8 cellular contexts compared by ENCODE assay signal in genomic region chr16:81443688-81444447, GRCh38. TPM values are rescaled to one million over a fixed set of nuclear protein-coding genes. Genes with fewer than 3 reads are reported as not detected.
DNase-seq lines count a peak whose midpoint lies in the region; ATAC-seq and TF ChIP-seq lines count a peak whose summit lies in the region.

No MANE protein-coding gene starts in this region.

- H3K9ac ChIP-seq in OCI-LY3 (ENCODE audit: low read length) (peak overlapping the region; percentile 82), endodermal cell (ENCODE audit: extremely low read depth, low read length, poor library complexity, severe bottlenecking) (peak overlapping the region; percentile 59)

- H3K4me3 Mint-ChIP-seq in CD4-positive, CD25-positive, alpha-beta regulatory T cell = peak overlapping the region; percentile 87 to 96 (median 92)
- peak overlapping the region; percentile 66 for H3K4me3 Mint-ChIP-seq in endodermal cell
- peak overlapping the region; percentile 90 to 92 (median 92) for H3K4me3 Mint-ChIP-seq in nephron

- no peak for ATAC-seq in CD4-positive, CD25-positive, alpha-beta regulatory T cell (ENCODE audit: low read depth in 2 of 2)
- ATAC-seq in HG03521 (IDR thresholded peaks at IDR 0.05; ENCODE audit: unreplicated experiment) = no peak

- WGBS in endodermal cell (ENCODE audit: insufficient coverage in 1 of 2, insufficient read length in 1 of 2), 2 experiments = 26 to 35% methylated on average over 13 to 36 of the region's 36 CpGs

- peaks cover 28% of the 10 kb centered on the region for H4K20me1 ChIP-seq in OCI-LY3 (ENCODE audit: insufficient read depth, low read length)

- peaks cover 45% of the 10 kb centered on the region for H3K4me1 ChIP-seq in CD4-positive, CD25-positive, alpha-beta regulatory T cell (ENCODE audit: control insufficient read depth, insufficient read depth, low read length, poor library complexity, severe bottlenecking)
- H3K4me1 ChIP-seq in OCI-LY3 (ENCODE audit: low read length) (peaks cover 15% of the 10 kb centered on the region), endodermal cell (ENCODE audit: control insufficient read depth, insufficient read depth, low read length) (peaks cover 18% of the 10 kb centered on the region)

- H3K79me2 ChIP-seq in OCI-LY3 (ENCODE audit: low read length) = peaks cover 38% of the 10 kb centered on the region

- DNase-seq in CD4-positive, CD25-positive, alpha-beta regulatory T cell = peak in 1 of 3 donors; percentile 10
- DNase-seq in endodermal cell (peak; percentile 71), 8988T (no peak), globus pallidus (ENCODE audit: low spot score) (no peak), AML-193 (lab: John Stamatoyannopoulos, UW) (no peak)

- H3K4me3 ChIP-seq in CD4-positive, CD25-positive, alpha-beta regulatory T cell (ENCODE audit: low read depth, low read length) = no peak overlapping the region
- peak overlapping the region; percentile 85 for H3K4me3 ChIP-seq in OCI-LY3 (ENCODE audit: low read length)
- peak overlapping the region; percentile 70 for H3K4me3 ChIP-seq in endodermal cell (ENCODE audit: low read length)

- no peaks in the 10 kb centered on the region for H3K9me3 ChIP-seq in CD4-positive, CD25-positive, alpha-beta regulatory T cell (ENCODE audit: control insufficient read depth in 2 of 2, low read length in 2 of 2)
- H3K9me3 ChIP-seq in OCI-LY3 (ENCODE audit: insufficient read depth, low read length) = no peaks in the 10 kb centered on the region
- H3K9me3 ChIP-seq in endodermal cell (ENCODE audit: control insufficient read depth, low read length) = no peaks in the 10 kb centered on the region

- peaks cover 3% of the 10 kb centered on the region for H3K27me3 ChIP-seq in CD4-positive, CD25-positive, alpha-beta regulatory T cell (ENCODE audit: control insufficient read depth, insufficient read depth, low read length)
- H3K27me3 ChIP-seq in OCI-LY3 (ENCODE audit: low read depth, low read length) (peaks cover 50% of the 10 kb centered on the region), endodermal cell (ENCODE audit: control insufficient read depth, insufficient read depth, low read length, poor library complexity, severe bottlenecking) (peaks cover 19% of the 10 kb centered on the region)

- no peak overlapping the region for H3K27ac ChIP-seq in CD4-positive, CD25-positive, alpha-beta regulatory T cell (ENCODE audit: insufficient read depth, low read length, poor library complexity, severe bottlenecking)
- H3K27ac ChIP-seq in OCI-LY3 (ENCODE audit: low read length) (no peak overlapping the region), endodermal cell (ENCODE audit: low read depth, low read length) (no peak overlapping the region)

- TF ChIP-seq CTCF in OCI-LY3 (IDR thresholded peaks at IDR 0.05; ENCODE audit: low read depth, low read length) (no peak), endodermal cell (conservative IDR thresholded peaks at IDR 0.05) (no peak), nephron (IDR thresholded peaks at IDR 0.05; ENCODE audit: unreplicated experiment in 3 of 3) (no peak)

- peaks cover 0 to 6% (median 0%) of the 10 kb centered on the region in 7 donors for H3K9me3 Mint-ChIP-seq in CD4-positive, CD25-positive, alpha-beta regulatory T cell
- no peaks in the 10 kb centered on the region for H3K9me3 Mint-ChIP-seq in endodermal cell
- H3K9me3 Mint-ChIP-seq in nephron = no peaks in the 10 kb centered on the region

- H3K4me2 ChIP-seq in OCI-LY3 (ENCODE audit: low read length) = peak overlapping the region; percentile 93

- H2AFZ ChIP-seq in OCI-LY3 (ENCODE audit: low read depth, low read length) = no peak overlapping the region

- H3K27me3 Mint-ChIP-seq in CD4-positive, CD25-positive, alpha-beta regulatory T cell = peaks cover 15% of the 10 kb centered on the region
- H3K27me3 Mint-ChIP-seq in endodermal cell (ENCODE audit: insufficient read depth) (peaks cover 32% of the 10 kb centered on the region), nephron (ENCODE audit: low read depth) (peaks cover 26% of the 10 kb centered on the region)

- H3K4me1 Mint-ChIP-seq in CD4-positive, CD25-positive, alpha-beta regulatory T cell = peaks cover 0 to 42% (median 30%) of the 10 kb centered on the region in 4 donors
- peaks cover 34% of the 10 kb centered on the region for H3K4me1 Mint-ChIP-seq in endodermal cell
- H3K4me1 Mint-ChIP-seq in nephron = peaks cover 46% of the 10 kb centered on the region

- H3K36me3 Mint-ChIP-seq in CD4-positive, CD25-positive, alpha-beta regulatory T cell = no peaks in the 10 kb centered on the region
- H3K36me3 Mint-ChIP-seq in endodermal cell (ENCODE audit: low read depth) (no peaks in the 10 kb centered on the region), nephron (ENCODE audit: low read depth) (no peaks in the 10 kb centered on the region)

- H3K27ac Mint-ChIP-seq in CD4-positive, CD25-positive, alpha-beta regulatory T cell = peak overlapping the region; percentile 77 to 94 (median 91)
- H3K27ac Mint-ChIP-seq in endodermal cell (peak overlapping the region; percentile 87), nephron (peak overlapping the region; percentile 84 to 96 (median 92))

- no peaks in the 10 kb centered on the region for H3K36me3 ChIP-seq in CD4-positive, CD25-positive, alpha-beta regulatory T cell (ENCODE audit: control insufficient read depth, insufficient read depth, low read length)
- H3K36me3 ChIP-seq in OCI-LY3 (replicated peaks; ENCODE audit: low read depth, low read length) (peaks cover 22% of the 10 kb centered on the region), endodermal cell (ENCODE audit: control insufficient read depth, insufficient read depth, low read length) (no peaks in the 10 kb centered on the region)

RNA-seq across cellular contexts. Expression of gene CMIP, which starts 0.7 kb away (rescaled TPM):
- total RNA-seq in CD4-positive, CD25-positive, alpha-beta regulatory T cell = 49.7 TPM
- under 1 TPM; 0.21 to 0.96 (median 0.76) TPM for polyA plus RNA-seq in CD4-positive, CD25-positive, alpha-beta regulatory T cell
- 10 to 100 TPM; 64.0 to 64.7 TPM for total RNA-seq in endodermal cell
- polyA plus RNA-seq in endodermal cell (2013, experiment 1 of 2) = 52.7 TPM
- polyA plus RNA-seq in endodermal cell (2013, experiment 2 of 2) = 47.8 TPM
